ENCODE assay signal across 17 cellular contexts in the genomic region with DNA sequence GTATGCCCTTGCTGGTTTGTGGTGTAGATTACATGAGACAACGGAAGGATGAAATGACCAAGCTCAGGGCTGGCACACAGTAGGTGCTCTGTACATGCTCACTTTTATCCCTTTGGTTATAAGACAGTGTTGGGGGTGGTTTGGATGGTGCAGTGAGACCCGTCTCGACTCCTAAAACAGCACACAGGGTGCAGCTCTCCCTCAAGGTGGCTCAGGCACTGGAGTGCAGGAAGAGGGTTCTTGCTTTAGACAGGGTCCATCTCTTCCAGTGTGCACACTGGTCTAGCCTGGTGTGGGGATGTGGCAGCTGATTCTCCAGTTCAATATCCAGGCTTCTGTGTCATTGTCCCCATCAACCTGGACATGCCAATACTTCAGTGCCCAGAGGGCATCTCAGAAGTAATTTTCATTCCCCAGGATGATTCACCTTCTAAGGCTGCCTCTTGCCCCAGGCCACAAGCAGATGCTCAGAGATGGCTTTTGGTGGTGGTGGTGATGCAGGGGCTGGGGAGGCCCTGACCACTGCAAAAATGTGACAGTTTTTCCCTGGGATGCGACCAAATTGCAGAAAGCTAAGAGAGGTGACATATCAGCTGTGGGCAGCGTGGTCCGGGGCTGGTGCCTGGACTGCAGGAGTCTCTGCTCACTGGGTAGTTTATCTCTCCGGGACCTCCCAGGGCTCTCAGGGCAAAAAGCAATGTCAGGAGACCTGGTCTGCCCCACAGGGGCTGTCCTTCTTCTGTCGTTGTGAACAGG. TPM values are rescaled to one million over a fixed set of nuclear protein-coding genes. Genes with fewer than 3 reads are reported as not detected.
A peak's percentile ranks its signal among the peaks of the same experiment; 100 is the strongest.
DNase-seq lines count a peak whose midpoint lies in the region; ATAC-seq, FAIRE-seq and TF ChIP-seq lines count a peak whose summit lies in the region.
"Had no signal": no experiment of that assay in that cellular context is flagged by ENCODE, and none has a peak within 500 bp of the region (broad histone marks: within the 10 kb centered on the region; RNA-seq: fewer than 3 reads in every experiment).

No MANE protein-coding gene starts in this region.

- no peaks in the 10 kb centered on the region for H3K27me3 ChIP-seq in testis
- H3K27me3 ChIP-seq: Peyer's patch, upper lobe of left lung had no signal

- H3K36me3 ChIP-seq in testis (ENCODE audit: low read depth, missing control alignments), result no peaks in the 10 kb centered on the region
- H3K36me3 ChIP-seq: Peyer's patch, upper lobe of left lung had no signal

- H3K27me3 Mint-ChIP-seq in activated CD8-positive, alpha-beta memory T cell treated with anti-CD3 and anti-CD28 coated beads, Interleukin-2, amount 10 ng/mL, durations not matched to agents 7 days and 5 days, result peaks cover 6% of the 10 kb centered on the region

- CTCF ChIA-PET in activated CD8-positive, alpha-beta memory T cell treated with anti-CD3 and anti-CD28 coated beads, Interleukin-2, amount 10 ng/mL, durations not matched to agents 7 days and 5 days (lab: Charles Lee), result interaction anchor here (1.3 kb wide), 1 partner anchor 12 kb away, joined by 3 read pairs; no protein-coding TSS in a partner anchor

- no peaks in the 10 kb centered on the region for H3K4me1 Mint-ChIP-seq in activated CD8-positive, alpha-beta memory T cell treated with anti-CD3 and anti-CD28 coated beads, Interleukin-2, amount 10 ng/mL, durations not matched to agents 7 days and 5 days

- no peaks in the 10 kb centered on the region for H3K9me3 Mint-ChIP-seq in activated CD8-positive, alpha-beta memory T cell treated with anti-CD3 and anti-CD28 coated beads, Interleukin-2, amount 10 ng/mL, durations not matched to agents 7 days and 5 days (ENCODE audit: low read depth)
- H3K9me3 Mint-ChIP-seq: activated naive CD4-positive, alpha-beta T cell treated with anti-CD3 and anti-CD28 coated beads, Interleukin-2, amount 50 U/mL, for 72 hours had no signal

- no peak for FAIRE-seq in H54 (lab: Jason Lieb, UNC)

- H3K4me3 Mint-ChIP-seq in activated CD8-positive, alpha-beta memory T cell treated with anti-CD3 and anti-CD28 coated beads, Interleukin-2, amount 10 ng/mL, durations not matched to agents 7 days and 5 days, result no peak overlapping the region

- TF ChIP-seq POLR2A in H54 (IDR thresholded peaks at IDR 0.05; ENCODE audit: low read depth, low read length) (no peak), testis (IDR thresholded peaks at IDR 0.05) (no peak)

- 85 to 86% methylated on average over 8 of the region's 8 CpGs for WGBS in testis, 2 donors

- DNase-seq in H54 (ENCODE audit: insufficient read length, low spot score) (peak; percentile 42), mesenteric fat pad (ENCODE audit: low spot score) (peak; percentile 79), testis (peak; percentile 12), DMS 273 treated with DMSO at 0.1 percent for 48 hours (lab: John Stamatoyannopoulos, UW) (no peak), amygdala (lab: John Stamatoyannopoulos, UW) (no peak), kidney tubule cell (ENCODE audit: low spot score) (no peak)
- peak; percentile 21 for DNase-seq in activated CD8-positive, alpha-beta memory T cell treated with anti-CD3 and anti-CD28 coated beads, Interleukin-2, amount 10 ng/mL, durations not matched to agents 7 days and 5 days
- DNase-seq: activated CD4-positive, CD25-positive, alpha-beta regulatory T cell; central memory CD4-positive, alpha-beta T cell; NCI-H2081; NCI-H526; stimulated activated CD4-positive, alpha-beta T cell treated with anti-CD3 and anti-CD28 coated beads, Interleukin-1b, Interleukin-23, amount 100 ng/mL, for 48 hours; upper lobe of left lung had no signal

- H3K4me3 ChIP-seq in testis, result no peak overlapping the region
- H3K4me3 ChIP-seq: Peyer's patch, upper lobe of left lung had no signal

- no peaks in the 10 kb centered on the region for H3K9me3 ChIP-seq in testis
- H3K9me3 ChIP-seq: Peyer's patch, upper lobe of left lung had no signal

- intact Hi-C loops in testis (cut with DNase I; ENCODE audit: low total_unique reads), result loop anchor here (10.0 kb wide), 1 partner anchor 63 kb away; the partner anchor contains the start of gene C11orf96

- TF ChIP-seq CTCF in testis (IDR thresholded peaks at IDR 0.05), result no peak

- H3K27ac Mint-ChIP-seq in activated CD8-positive, alpha-beta memory T cell treated with anti-CD3 and anti-CD28 coated beads, Interleukin-2, amount 10 ng/mL, durations not matched to agents 7 days and 5 days, result no peak overlapping the region
- H3K27ac Mint-ChIP-seq: activated naive CD4-positive, alpha-beta T cell treated with anti-CD3 and anti-CD28 coated beads, Interleukin-2, amount 50 U/mL, for 72 hours had no signal

- H3K36me3 Mint-ChIP-seq in activated CD8-positive, alpha-beta memory T cell treated with anti-CD3 and anti-CD28 coated beads, Interleukin-2, amount 10 ng/mL, durations not matched to agents 7 days and 5 days, result no peaks in the 10 kb centered on the region
- H3K36me3 Mint-ChIP-seq: activated naive CD4-positive, alpha-beta T cell treated with anti-CD3 and anti-CD28 coated beads, Interleukin-2, amount 50 U/mL, for 72 hours had no signal

- no peak for ATAC-seq in activated CD8-positive, alpha-beta memory T cell treated with anti-CD3 and anti-CD28 coated beads, Interleukin-2, amount 10 ng/mL, durations not matched to agents 7 days and 5 days
- ATAC-seq: activated naive CD4-positive, alpha-beta T cell treated with anti-CD3 and anti-CD28 coated beads, Interleukin-2, amount 50 U/mL, for 72 hours had no signal

- peaks cover 51% of the 10 kb centered on the region for H3K4me1 ChIP-seq in testis
- H3K4me1 ChIP-seq: Peyer's patch, upper lobe of left lung had no signal

- H3K27ac ChIP-seq in testis, result peak overlapping the region; percentile 60 to 89

RNA-seq across cellular contexts. Expression of gene ACCSL, which starts 39.9 kb away (rescaled TPM):
- not detected for total RNA-seq in activated CD8-positive, alpha-beta memory T cell treated with anti-CD3 and anti-CD28 coated beads, Interleukin-2, amount 10 ng/mL, durations not matched to agents 7 days and 5 days
- total RNA-seq in mesenteric fat pad, result not detected
- under 1 TPM; 0.25 to 0.79 TPM for total RNA-seq in testis
- 0.67 TPM for polyA plus RNA-seq in testis (ENCODE audit: insufficient read depth, low read depth, low replicate concordance)
- total RNA-seq: kidney epithelial cell, Peyer's patch, upper lobe of left lung had no signal
- polyA plus RNA-seq: BJ had no signal

RNA-seq across cellular contexts. Expression of gene ACCS, which starts 58.1 kb away (rescaled TPM):
- 1 to 10 TPM; 4.9 to 7.7 TPM for total RNA-seq in activated CD8-positive, alpha-beta memory T cell treated with anti-CD3 and anti-CD28 coated beads, Interleukin-2, amount 10 ng/mL, durations not matched to agents 7 days and 5 days
- total RNA-seq in mesenteric fat pad (20.4 TPM), testis (10 to 100 TPM; 63.0 to 65.4 TPM)
- 33.4 TPM for polyA plus RNA-seq in testis (ENCODE audit: insufficient read depth, low read depth, low replicate concordance)

Comparison
In these comparisons a context has a peak if more than half of its experiments do, and no peak if none do; other contexts are left out.
1. DNase-seq: peak in H54 (single experiment), activated CD8-positive, alpha-beta memory T cell treated with anti-CD3 and anti-CD28 coated beads, Interleukin-2, amount 10 ng/mL, durations not matched to agents 7 days and 5 days (single experiment), mesenteric fat pad (single experiment) and testis (single experiment); none in DMS 273 treated with DMSO at 0.1 percent for 48 hours (single experiment), amygdala (0 of 56) and kidney tubule cell (single experiment).